ENCODE assay signal across 9 cellular contexts in genomic region chr19:14515501-14516047, GRCh38. TPM values are rescaled to one million over a fixed set of nuclear protein-coding genes. Genes with fewer than 3 reads are reported as not detected.
A peak's percentile ranks its signal among the peaks of the same experiment; 100 is the strongest.
DNase-seq lines count a peak whose midpoint lies in the region; ATAC-seq, FAIRE-seq and TF ChIP-seq lines count a peak whose summit lies in the region.
"Had no signal": no experiment of that assay in that cellular context is flagged by ENCODE, and none has a peak within 500 bp of the region (broad histone marks: within the 10 kb centered on the region; RNA-seq: fewer than 3 reads in every experiment).

No MANE protein-coding gene starts in this region.

- intact Hi-C loops in CD4-positive, alpha-beta memory T cell (cut with micrococcal nuclease): loop anchor here (5.0 kb wide), 2 partner anchors 133 to 172 kb away; partner anchors contain the start of gene ADGRE5
- intact Hi-C loops in endothelial cell of umbilical vein (cut with micrococcal nuclease): no loop called here

- no peaks in the 10 kb centered on the region for H3K27me3 Mint-ChIP-seq in CD4-positive, alpha-beta memory T cell
- peaks cover 10% of the 10 kb centered on the region for H3K27me3 Mint-ChIP-seq in neural progenitor cell (ENCODE audit: insufficient read depth, low read depth)

- H3K27ac Mint-ChIP-seq in CD4-positive, alpha-beta memory T cell: peak overlapping the region; percentile 52 to 96 (median 95)
- H3K27ac Mint-ChIP-seq in neural progenitor cell: no peak overlapping the region

- ATAC-seq in GM19397 (IDR thresholded peaks at IDR 0.05; ENCODE audit: unreplicated experiment): no peak

- no peaks in the 10 kb centered on the region for H3K9me1 ChIP-seq in endothelial cell of umbilical vein (replicated peaks; ENCODE audit: control insufficient read depth, extremely low read depth, insufficient read depth, low read length)

- peaks cover 36 to 75% (median 54%) of the 10 kb centered on the region in 4 donors for H3K4me1 Mint-ChIP-seq in CD4-positive, alpha-beta memory T cell
- H3K4me1 Mint-ChIP-seq in neural progenitor cell: peaks cover 45% of the 10 kb centered on the region

- no peak for TF ChIP-seq POLR2A in endothelial cell of umbilical vein (IDR thresholded peaks at IDR 0.05; ENCODE audit: low read depth, low read length)

- no peak for FAIRE-seq in endothelial cell of umbilical vein (lab: Jason Lieb, UNC)

- H3K79me2 ChIP-seq in endothelial cell of umbilical vein (ENCODE audit: control insufficient read depth, insufficient read depth, low read length) (peaks cover 33% of the 10 kb centered on the region), neural progenitor cell (ENCODE audit: low read depth) (peaks cover 36% of the 10 kb centered on the region)

- POLR2A ChIA-PET in CD4-positive, alpha-beta memory T cell (lab: Charles Lee; ENCODE audit: partially characterized antibody): interaction anchor here (4.2 to 28.2 kb wide), 3 partner anchors 8 to 40 kb away, joined by 35 to 1220 read pairs (median 1220); partner anchors contain the start of genes DNAJB1, GIPC1 and TECR
- POLR2A ChIA-PET in endothelial cell of umbilical vein (lab: Charles Lee): interaction anchor here (0.6 kb wide), 1 partner anchor 47 kb away, joined by 6 read pairs; no protein-coding TSS in a partner anchor

- peaks cover 0 to 8% (median 0%) of the 10 kb centered on the region in 8 donors for H3K9me3 Mint-ChIP-seq in CD4-positive, alpha-beta memory T cell
- no peaks in the 10 kb centered on the region for H3K9me3 Mint-ChIP-seq in neural progenitor cell

- H3K27me3 ChIP-seq in CD4-positive, alpha-beta memory T cell (ENCODE audit: insufficient read depth, low read length): no peaks in the 10 kb centered on the region
- H3K27me3 ChIP-seq in endothelial cell of umbilical vein (ENCODE audit: control insufficient read depth in 2 of 2, insufficient read depth in 2 of 2, low read length in 2 of 2) (no peaks in the 10 kb centered on the region), neural progenitor cell (no peaks in the 10 kb centered on the region), HAP-1 (ENCODE audit: low read depth) (no peaks in the 10 kb centered on the region)

- dilution Hi-C loops in endothelial cell of umbilical vein (cut with MboI; ENCODE audit: extremely low pct_ligation_motif_present, low sequenced_read_pairs): no loop called here

- H4K20me1 ChIP-seq in endothelial cell of umbilical vein (replicated peaks; ENCODE audit: control insufficient read depth, extremely low read depth, insufficient read depth, low read length) (no peaks in the 10 kb centered on the region), neural progenitor cell (ENCODE audit: low read depth) (peaks cover 35% of the 10 kb centered on the region)

- CTCF ChIA-PET in CD4-positive, alpha-beta memory T cell (lab: Charles Lee; ENCODE audit: partially characterized antibody): interaction anchor here (2.4 to 3.8 kb wide), 2 partner anchors 10 to 35 kb away, joined by 8 to 66 read pairs; no protein-coding TSS in a partner anchor
- CTCF ChIA-PET in endothelial cell of umbilical vein (lab: Charles Lee): interaction anchor here (0.9 to 2.9 kb wide), 3 partner anchors 9 to 36 kb away, joined by 3 to 12 read pairs (median 6); no protein-coding TSS in a partner anchor

- H3K9ac ChIP-seq in endothelial cell of umbilical vein (replicated peaks; ENCODE audit: extremely low read depth, insufficient read depth, low read length) (no peak overlapping the region), neural progenitor cell (no peak overlapping the region)

- H3K4me2 ChIP-seq in endothelial cell of umbilical vein (ENCODE audit: insufficient read depth, low read length): peak overlapping the region; percentile 94
- H3K4me2 ChIP-seq in neural progenitor cell: peak overlapping the region; percentile 99

- peak overlapping the region; percentile 62 to 99 for H3K4me3 ChIP-seq in CD4-positive, alpha-beta memory T cell (ENCODE audit: low read length in 2 of 2)
- H3K4me3 ChIP-seq in endothelial cell of umbilical vein (replicated peaks in 1 of 3; ENCODE audit: insufficient read depth in 1 of 3, low read depth in 1 of 3, low read length in 3 of 3): no peak overlapping the region
- H3K4me3 ChIP-seq in neural progenitor cell: peak overlapping the region; percentile 99
- H3K4me3 ChIP-seq in HAP-1: no peak overlapping the region

- peaks cover 47% of the 10 kb centered on the region for H3F3A ChIP-seq in neural progenitor cell (ENCODE audit: low read depth)

- no peak for TF ChIP-seq CTCF in endothelial cell of umbilical vein (IDR thresholded peaks at IDR 0.05; ENCODE audit: extremely low read depth in 1 of 2, insufficient read depth in 1 of 2, low read depth in 1 of 2, low read length in 2 of 2)
- TF ChIP-seq CTCF in neural progenitor cell (IDR thresholded peaks at IDR 0.05): no peak

- DNase-seq in CD4-positive, alpha-beta memory T cell: no peak
- DNase-seq in RPMI7951 (ENCODE audit: low read depth) (peak; percentile 38), endothelial cell of umbilical vein (ENCODE audit: low read depth, low spot score) (no peak), neural progenitor cell (ENCODE audit: low spot score) (no peak), 8988T (no peak), NCI-H146 treated with DMSO at 0.1 percent for 48 hours (lab: John Stamatoyannopoulos, UW; ENCODE audit: unreplicated experiment) (no peak), HAP-1 (ENCODE audit: low spot score in 2 of 2) (no peak)
- DNase-seq: NCI-H510A had no signal

- no peak overlapping the region for H2AFZ ChIP-seq in endothelial cell of umbilical vein (ENCODE audit: low read depth, low read length)
- H2AFZ ChIP-seq in neural progenitor cell (replicated peaks): no peak overlapping the region

- peaks cover 50% of the 10 kb centered on the region for H3K4me1 ChIP-seq in CD4-positive, alpha-beta memory T cell (ENCODE audit: insufficient read depth, low read length)
- peaks cover 37% of the 10 kb centered on the region for H3K4me1 ChIP-seq in endothelial cell of umbilical vein (ENCODE audit: control insufficient read depth, extremely low read depth, insufficient read depth, low read length)
- peaks cover 5% of the 10 kb centered on the region for H3K4me1 ChIP-seq in neural progenitor cell
- H3K4me1 ChIP-seq in HAP-1: peaks cover 13% of the 10 kb centered on the region

- peaks cover 30 to 50% of the 10 kb centered on the region in 2 donors for H3K36me3 Mint-ChIP-seq in CD4-positive, alpha-beta memory T cell
- peaks cover 26% of the 10 kb centered on the region for H3K36me3 Mint-ChIP-seq in neural progenitor cell

- in situ Hi-C loops in HAP-1 (cut with MboI; ENCODE audit: low sequenced_read_pairs): no loop called here

- peak overlapping the region; percentile 94 for H3K27ac ChIP-seq in CD4-positive, alpha-beta memory T cell (ENCODE audit: low read depth, low read length)
- no peak overlapping the region for H3K27ac ChIP-seq in endothelial cell of umbilical vein (ENCODE audit: insufficient read depth, low read depth, low read length)
- H3K27ac ChIP-seq in neural progenitor cell: no peak overlapping the region

- no peaks in the 10 kb centered on the region for H3K9me3 ChIP-seq in CD4-positive, alpha-beta memory T cell (ENCODE audit: control insufficient read depth in 1 of 2, low read length in 2 of 2)
- H3K9me3 ChIP-seq in endothelial cell of umbilical vein (replicated peaks; ENCODE audit: control insufficient read depth, insufficient read depth, low read length): no peaks in the 10 kb centered on the region
- H3K9me3 ChIP-seq in neural progenitor cell (ENCODE audit: low read depth): no peaks in the 10 kb centered on the region
- H3K9me3 ChIP-seq in HAP-1: no peaks in the 10 kb centered on the region

- no TSS peak for BruUV-seq in endothelial cell of umbilical vein (replicated peaks; lab: Mats Ljungman, UMichigan)

- peak overlapping the region; percentile 89 to 98 (median 96) for H3K4me3 Mint-ChIP-seq in CD4-positive, alpha-beta memory T cell
- peak overlapping the region; percentile 90 for H3K4me3 Mint-ChIP-seq in neural progenitor cell

- peaks cover 36% of the 10 kb centered on the region for H3K36me3 ChIP-seq in CD4-positive, alpha-beta memory T cell (ENCODE audit: insufficient read depth, low read length)
- H3K36me3 ChIP-seq in endothelial cell of umbilical vein (ENCODE audit: control insufficient read depth in 2 of 2, extremely low read depth in 1 of 2, insufficient read depth in 2 of 2, low read length in 2 of 2) (peaks cover 12 to 13% of the 10 kb centered on the region in 2 experiments), neural progenitor cell (no peaks in the 10 kb centered on the region), HAP-1 (replicated peaks) (peaks cover 32% of the 10 kb centered on the region)

RNA-seq across cellular contexts. Expression of gene DNAJB1, which starts 2.6 kb away (rescaled TPM):
- 100 to 1,000 TPM; 122 to 138 TPM for total RNA-seq in CD4-positive, alpha-beta memory T cell
- polyA plus RNA-seq in CD4-positive, alpha-beta memory T cell: 100 to 1,000 TPM; 307 to 824 TPM
- total RNA-seq in RPMI7951 (2014; rRNA removed; shearing (Covaris generic)): 94.7 and 95.9 TPM in 2 replicates
- total RNA-seq in endothelial cell of umbilical vein (55.8 and 58.6 TPM in 2 replicates), neural progenitor cell (ENCODE audit: low replicate concordance) (61.4 and 61.9 TPM in 2 replicates)
- 49.4 and 59.8 TPM in 2 replicates for polyA plus RNA-seq in endothelial cell of umbilical vein
- 53.9 and 57.8 TPM in 2 replicates for polyA plus RNA-seq in endothelial cell of umbilical vein (2011; cell fraction: cytosol; rRNA removed)
- polyA plus RNA-seq in endothelial cell of umbilical vein (2011; cell fraction: nucleus; rRNA removed): 29.2 and 33.8 TPM in 2 replicates
- 54.7 and 65.1 TPM in 2 replicates for polyA plus RNA-seq in endothelial cell of umbilical vein (2012)
- polyA minus RNA-seq in endothelial cell of umbilical vein: 44.9 and 48.7 TPM in 2 replicates
- 45.8 TPM for polyA minus RNA-seq in endothelial cell of umbilical vein (2011; cell fraction: cytosol; rRNA and poly(A)+ RNA removed)
- 14.2 and 15.0 TPM in 2 replicates for polyA minus RNA-seq in endothelial cell of umbilical vein (2011; cell fraction: nucleus; rRNA and poly(A)+ RNA removed)

RNA-seq across cellular contexts. Expression of gene TECR, which starts 13.8 kb away (rescaled TPM):
- 100 to 1,000 TPM; 189 to 194 TPM for total RNA-seq in CD4-positive, alpha-beta memory T cell
- polyA plus RNA-seq in CD4-positive, alpha-beta memory T cell: 100 to 1,000 TPM; 246 to 269 TPM
- total RNA-seq in RPMI7951 (2014; rRNA removed; shearing (Covaris generic)): 82.3 and 102 TPM in 2 replicates
- 109 and 110 TPM in 2 replicates for total RNA-seq in endothelial cell of umbilical vein
- polyA plus RNA-seq in endothelial cell of umbilical vein: 193 and 231 TPM in 2 replicates
- 84.4 and 92.2 TPM in 2 replicates for polyA plus RNA-seq in endothelial cell of umbilical vein (2011; cell fraction: cytosol; rRNA removed)
- polyA plus RNA-seq in endothelial cell of umbilical vein (2011; cell fraction: nucleus; rRNA removed): 86.2 and 88.0 TPM in 2 replicates
- 75.8 and 79.0 TPM in 2 replicates for polyA plus RNA-seq in endothelial cell of umbilical vein (2012)
- polyA minus RNA-seq in endothelial cell of umbilical vein: 99.0 and 116 TPM in 2 replicates
- polyA minus RNA-seq in endothelial cell of umbilical vein (2011; cell fraction: cytosol; rRNA and poly(A)+ RNA removed): 376 TPM
- 30.6 and 38.0 TPM in 2 replicates for polyA minus RNA-seq in endothelial cell of umbilical vein (2011; cell fraction: nucleus; rRNA and poly(A)+ RNA removed)
- total RNA-seq in neural progenitor cell (ENCODE audit: low replicate concordance): 41.9 and 96.4 TPM in 2 replicates

RNA-seq across cellular contexts. Expression of gene GIPC1, which starts 19.6 kb away (rescaled TPM):
- 10 to 100 TPM; 32.3 to 33.8 TPM for total RNA-seq in CD4-positive, alpha-beta memory T cell
- polyA plus RNA-seq in CD4-positive, alpha-beta memory T cell: 10 to 100 TPM; 50.1 to 63.6 TPM
- 47.3 and 93.1 TPM in 2 replicates for total RNA-seq in RPMI7951 (2014; rRNA removed; shearing (Covaris generic))
- 102 and 108 TPM in 2 replicates for total RNA-seq in endothelial cell of umbilical vein
- polyA plus RNA-seq in endothelial cell of umbilical vein: 141 and 159 TPM in 2 replicates
- polyA plus RNA-seq in endothelial cell of umbilical vein (2011; cell fraction: cytosol; rRNA removed): 65.4 and 106 TPM in 2 replicates
- polyA plus RNA-seq in endothelial cell of umbilical vein (2011; cell fraction: nucleus; rRNA removed): 65.6 and 67.3 TPM in 2 replicates
- 76.4 and 123 TPM in 2 replicates for polyA plus RNA-seq in endothelial cell of umbilical vein (2012)
- polyA minus RNA-seq in endothelial cell of umbilical vein: 39.1 and 62.3 TPM in 2 replicates
- polyA minus RNA-seq in endothelial cell of umbilical vein (2011; cell fraction: cytosol; rRNA and poly(A)+ RNA removed): 84.5 TPM
- 16.2 and 32.9 TPM in 2 replicates for polyA minus RNA-seq in endothelial cell of umbilical vein (2011; cell fraction: nucleus; rRNA and poly(A)+ RNA removed)
- 23.6 and 83.6 TPM in 2 replicates for total RNA-seq in neural progenitor cell (ENCODE audit: low replicate concordance)

RNA-seq across cellular contexts. Expression of gene PTGER1, which starts 40.4 kb away (rescaled TPM):
- total RNA-seq in CD4-positive, alpha-beta memory T cell: not detected
- not detected for polyA plus RNA-seq in CD4-positive, alpha-beta memory T cell
- 0.60 TPM in 1 of 2 replicates, not detected in the other for total RNA-seq in RPMI7951 (2014; rRNA removed; shearing (Covaris generic))
- total RNA-seq in endothelial cell of umbilical vein (0.40 and 0.53 TPM in 2 replicates), neural progenitor cell (ENCODE audit: low replicate concordance) (not detected in 2 replicates)
- polyA plus RNA-seq in endothelial cell of umbilical vein: 0.21 and 0.48 TPM in 2 replicates
- polyA plus RNA-seq in endothelial cell of umbilical vein (2011; cell fraction: cytosol; rRNA removed): 0.08 and 0.17 TPM in 2 replicates
- polyA plus RNA-seq in endothelial cell of umbilical vein (2011; cell fraction: nucleus; rRNA removed): 0.13 TPM in 1 of 2 replicates, not detected in the other
- 0.19 TPM in 1 of 2 replicates, not detected in the other for polyA plus RNA-seq in endothelial cell of umbilical vein (2012)
- polyA minus RNA-seq in endothelial cell of umbilical vein: not detected in 2 replicates
- not detected for polyA minus RNA-seq in endothelial cell of umbilical vein (2011; cell fraction: cytosol; rRNA and poly(A)+ RNA removed)
- not detected in 2 replicates for polyA minus RNA-seq in endothelial cell of umbilical vein (2011; cell fraction: nucleus; rRNA and poly(A)+ RNA removed)

RNA-seq across cellular contexts. Expression of gene NDUFB7, which starts 56.3 kb away (rescaled TPM):
- 10 to 100 TPM; 56.6 to 67.2 TPM for total RNA-seq in CD4-positive, alpha-beta memory T cell
- 100 to 1,000 TPM; 177 to 252 TPM for polyA plus RNA-seq in CD4-positive, alpha-beta memory T cell
- 437 and 482 TPM in 2 replicates for total RNA-seq in RPMI7951 (2014; rRNA removed; shearing (Covaris generic))
- 170 and 177 TPM in 2 replicates for total RNA-seq in endothelial cell of umbilical vein
- 655 and 916 TPM in 2 replicates for polyA plus RNA-seq in endothelial cell of umbilical vein
- 304 and 482 TPM in 2 replicates for polyA plus RNA-seq in endothelial cell of umbilical vein (2011; cell fraction: cytosol; rRNA removed)
- polyA plus RNA-seq in endothelial cell of umbilical vein (2011; cell fraction: nucleus; rRNA removed): 91.3 and 158 TPM in 2 replicates
- 112 and 205 TPM in 2 replicates for polyA plus RNA-seq in endothelial cell of umbilical vein (2012)
- polyA minus RNA-seq in endothelial cell of umbilical vein: 73.0 and 77.9 TPM in 2 replicates
- polyA minus RNA-seq in endothelial cell of umbilical vein (2011; cell fraction: cytosol; rRNA and poly(A)+ RNA removed): 132 TPM
- polyA minus RNA-seq in endothelial cell of umbilical vein (2011; cell fraction: nucleus; rRNA and poly(A)+ RNA removed): 10.6 and 25.2 TPM in 2 replicates
- 38.0 and 177 TPM in 2 replicates for total RNA-seq in neural progenitor cell (ENCODE audit: low replicate concordance)

Comparison
In these comparisons a context has a peak if more than half of its experiments do, and no peak if none do; other contexts are left out.
1. H3K4me3 ChIP-seq: peak in CD4-positive, alpha-beta memory T cell (2 of 2) and neural progenitor cell (single experiment); none in endothelial cell of umbilical vein (0 of 3) and HAP-1 (single experiment).